Comparison of ENCODE assay signal across 18 cellular contexts in genomic region chr3:11495948-11496557, GRCh38.
DNase-seq lines count a peak whose midpoint lies in the region; ATAC-seq and TF ChIP-seq lines count a peak whose summit lies in the region.
"Had no signal": no experiment of that assay in that cellular context is flagged by ENCODE, and none has a peak within 500 bp of the region (broad histone marks: within the 10 kb centered on the region; RNA-seq: fewer than 3 reads in every experiment).

No MANE protein-coding gene starts in this region.

- H3K56ac ChIP-seq in IMR-90 (ENCODE audit: extremely low read depth, insufficient read depth, low read length), result no peak overlapping the region

- CTCF ChIA-PET in IMR-90 (lab: Yijun Ruan, JAX), result no interaction called here

- no peak overlapping the region for H3K4me2 ChIP-seq in IMR-90 (ENCODE audit: low read depth, low read length)

- no peaks in the 10 kb centered on the region for H3K27me3 ChIP-seq in IMR-90 (ENCODE audit: control insufficient read depth, insufficient read depth, low read length)
- H3K27me3 ChIP-seq: BE2C, breast epithelium, esophagus squamous epithelium, pancreas had no signal

- no peak for TF ChIP-seq RAD21 in IMR-90 (IDR thresholded peaks at IDR 0.05; ENCODE audit: low read length)

- dilution Hi-C loops in IMR-90 (cut with HindIII; ENCODE audit: low sequenced_read_pairs, unreplicated experiment), result no loop called here

- H3K27ac ChIP-seq in IMR-90 (ENCODE audit: insufficient read depth, low read length), result no peak overlapping the region
- H3K27ac ChIP-seq: pancreas had no signal

- no peak overlapping the region for H2BK5ac ChIP-seq in IMR-90 (ENCODE audit: low read depth, low read length, poor library complexity, severe bottlenecking)

- H3K9me1 ChIP-seq in IMR-90 (ENCODE audit: insufficient read depth, low read length), result peaks cover 13% of the 10 kb centered on the region

- peaks cover 13% of the 10 kb centered on the region for H3K4me1 ChIP-seq in IMR-90 (ENCODE audit: control insufficient read depth, insufficient read depth, low read length)
- H3K4me1 ChIP-seq: BE2C, breast epithelium had no signal

- H3K9me3 ChIP-seq in IMR-90 (ENCODE audit: control insufficient read depth, insufficient read depth, low read length), result no peaks in the 10 kb centered on the region
- H3K9me3 ChIP-seq: BE2C, breast epithelium, esophagus squamous epithelium, pancreas had no signal

- WGBS in IMR-90 (ENCODE audit: extremely low coverage in 2 of 2, insufficient read length in 1 of 2), 2 experiments, result no CpG with 5 or more reads among the region's 11 CpGs

- no peak overlapping the region for H3K18ac ChIP-seq in IMR-90 (ENCODE audit: low read depth, low read length)

- DNase-seq in IMR-90 (no peak), astrocyte of the spinal cord (ENCODE audit: low read depth, low spot score) (peak; percentile 86), iPS DF 4.7 (ENCODE audit: extremely low read depth, low spot score) (peak; percentile 69), omental fat pad (ENCODE audit: low spot score) (no peak), inferior parietal cortex (ENCODE audit: extremely low spot score) (no peak), COLO668 (lab: John Stamatoyannopoulos, UW; ENCODE audit: unreplicated experiment) (no peak)
- DNase-seq in stimulated activated CD4-positive, alpha-beta T cell treated with anti-CD3 and anti-CD28 coated beads, Interleukin-2, amount 100 ng/mL, for 48 hours, result no peak
- DNase-seq: activated CD4-positive, alpha-beta T cell treated with anti-CD3 and anti-CD28 coated beads for 1 hour; activated T-cell treated with anti-CD3 and anti-CD28 coated beads, Interleukin-2, amount 50 U/mL, for 48 hours; BE2C; esophagus squamous epithelium; NCI-H1417; NCI-H510A; pancreas; stimulated activated CD4-positive, alpha-beta T cell treated with anti-CD3 and anti-CD28 coated beads, Interleukin-4, amount 100 ng/mL, for 24 hours; stimulated activated naive CD4-positive, alpha-beta T cell treated with Interleukin-2 at 50 U/mL for 16 hours had no signal

- no peak overlapping the region for H2BK20ac ChIP-seq in IMR-90 (ENCODE audit: low read depth, low read length)

- no peak for TF ChIP-seq POLR2A in IMR-90 (IDR thresholded peaks at IDR 0.05; ENCODE audit: low read depth, low read length)

- H4K5ac ChIP-seq in IMR-90 (ENCODE audit: low read depth, low read length), result no peak overlapping the region

- H2AK5ac ChIP-seq in IMR-90 (ENCODE audit: low read depth, low read length), result 0 out of 2 replicates have a peak overlapping the region, but pooled peaks have one; percentile 31

- H4K20me1 ChIP-seq in IMR-90 (ENCODE audit: insufficient read depth, low read length), result no peaks in the 10 kb centered on the region

- H3K4me3 ChIP-seq in IMR-90 (ENCODE audit: insufficient read depth, low read depth, low read length) (no peak overlapping the region), astrocyte of the spinal cord (ENCODE audit: low read depth, low read length) (no peak overlapping the region)
- H3K4me3 ChIP-seq: breast epithelium, esophagus squamous epithelium, pancreas had no signal

- no peak overlapping the region for H4K91ac ChIP-seq in IMR-90 (ENCODE audit: insufficient read depth, low read depth, low read length)

- no peaks in the 10 kb centered on the region for H3K36me3 ChIP-seq in IMR-90 (ENCODE audit: control insufficient read depth, insufficient read depth, low read length)
- H3K36me3 ChIP-seq: BE2C, breast epithelium, esophagus squamous epithelium, pancreas had no signal

- BruUV-seq in IMR-90 (replicated peaks; lab: Mats Ljungman, UMichigan), result no TSS peak

- H3K23ac ChIP-seq in IMR-90 (ENCODE audit: low read depth, low read length), result no peak overlapping the region

- H3K14ac ChIP-seq in IMR-90 (replicated peaks; ENCODE audit: low read depth, low read length), result 0 out of 2 replicates have a peak overlapping the region, but pooled peaks have one; percentile 23

- no peak overlapping the region; the same call in 1 of the 2 replicates for H2BK120ac ChIP-seq in IMR-90 (ENCODE audit: low read depth, low read length)

- POLR2A ChIA-PET in IMR-90 (lab: Charles Lee; ENCODE audit: unreplicated experiment), result no interaction called here

- no peak for ATAC-seq in IMR-90 (ENCODE audit: low read depth)
- peak; percentile 34 for ATAC-seq in omental fat pad (ENCODE audit: low FRiP score)
- no peak for ATAC-seq in GM21528 (IDR thresholded peaks at IDR 0.05; ENCODE audit: low FRiP score, unreplicated experiment)
- ATAC-seq: pancreas had no signal

- intact Hi-C loops in IMR-90 (cut with micrococcal nuclease), result no loop called here

- in situ Hi-C loops in IMR-90 (cut with MboI; ENCODE audit: low sequenced_read_pairs), result no loop called here
- in situ Hi-C loops in astrocyte of the spinal cord (cut with HindIII; ENCODE audit: low sequenced_read_pairs), result no loop called here

- no peak overlapping the region for H2AFZ ChIP-seq in IMR-90 (replicated peaks; ENCODE audit: low read length, poor library complexity)

- TF ChIP-seq CTCF in IMR-90 (conservative IDR thresholded peaks at IDR 0.05; ENCODE audit: low read depth, low read length), result no peak
- no peak for TF ChIP-seq CTCF in astrocyte of the spinal cord (IDR thresholded peaks at IDR 0.05; ENCODE audit: low read depth, low read length)
- TF ChIP-seq CTCF in omental fat pad (IDR thresholded peaks at IDR 0.05), result no peak

- peaks cover 0 to 28% of the 10 kb centered on the region in 2 experiments; a peak in 3 of 4 replicates for H3K79me1 ChIP-seq in IMR-90 (ENCODE audit: low read depth in 1 of 2, low read length in 2 of 2)

- no peak overlapping the region for H2BK15ac ChIP-seq in IMR-90 (ENCODE audit: low read depth, low read length)

- no peak overlapping the region for H3K9ac ChIP-seq in IMR-90 (ENCODE audit: low read depth, low read length)

- H4K8ac ChIP-seq in IMR-90 (ENCODE audit: low read depth in 2 of 2, low read length in 2 of 2), result no peak overlapping the region; a peak in 1 of 4 replicates

- H2AK9ac ChIP-seq in IMR-90 (replicated peaks; ENCODE audit: low read depth, low read length, poor library complexity), result no peak overlapping the region

- peak overlapping the region; percentile 60; the same call in 1 of the 2 replicates for H3K4ac ChIP-seq in IMR-90 (ENCODE audit: low read depth, low read length)

TF ChIP-seq in IMR-90, 13 proteins besides CTCF, POLR2A, EP300 and RAD21:
- TF ChIP-seq MAFK (IDR thresholded peaks at IDR 0.05; ENCODE audit: low read depth, low read length) (no peak), FOS (IDR thresholded peaks at IDR 0.05; ENCODE audit: low read depth, low read length) (no peak), CHD1 (IDR thresholded peaks at IDR 0.05; ENCODE audit: low read depth, low read length) (no peak), CEBPB (IDR thresholded peaks at IDR 0.05; ENCODE audit: low read depth, low read length) (no peak), USF2 (IDR thresholded peaks at IDR 0.05; ENCODE audit: low read depth, low read length) (no peak), SMC3 (IDR thresholded peaks at IDR 0.05; ENCODE audit: low read depth, low read length) (no peak), NFE2L2 (IDR thresholded peaks at IDR 0.05; ENCODE audit: low read depth, low read length) (no peak), RCOR1 (IDR thresholded peaks at IDR 0.05; ENCODE audit: insufficient replicate concordance, low read length) (no peak), MAZ (IDR thresholded peaks at IDR 0.05; ENCODE audit: borderline replicate concordance, low read depth, low read length) (no peak), BHLHE40 (IDR thresholded peaks at IDR 0.05; ENCODE audit: low read depth, low read length) (no peak), MXI1 (IDR thresholded peaks at IDR 0.05; ENCODE audit: borderline replicate concordance, low read depth, low read length) (no peak), ELK1 (IDR thresholded peaks at IDR 0.05; ENCODE audit: borderline replicate concordance, low read depth, low read length) (no peak), RFX5 (IDR thresholded peaks at IDR 0.05; ENCODE audit: low read depth, low read length) (no peak)

Comparison
In these comparisons a context has a peak if more than half of its experiments do, and no peak if none do; other contexts are left out.
1. DNase-seq: peak in astrocyte of the spinal cord (single experiment) and iPS DF 4.7 (single experiment); none in IMR-90 (single experiment), omental fat pad (single experiment), inferior parietal cortex (single experiment), COLO668 (single experiment) and stimulated activated CD4-positive, alpha-beta T cell treated with anti-CD3 and anti-CD28 coated beads, Interleukin-2, amount 100 ng/mL, for 48 hours (0 of 2).